14 cellular contexts compared by ENCODE assay signal in genomic region chr13:40780822-40781401, GRCh38. TPM values are rescaled to one million over a fixed set of nuclear protein-coding genes. Genes with fewer than 3 reads are reported as not detected.
DNase-seq lines count a peak whose midpoint lies in the region; ATAC-seq and TF ChIP-seq lines count a peak whose summit lies in the region.
"Had no signal": no experiment of that assay in that cellular context is flagged by ENCODE, and none has a peak within 500 bp of the region (broad histone marks: within the 10 kb centered on the region; RNA-seq: fewer than 3 reads in every experiment).

No MANE protein-coding gene starts in this region.

- ATAC-seq in esophagus mucosa (no peak), heart left ventricle (no peak)
- ATAC-seq: activated naive CD4-positive, alpha-beta T cell treated with anti-CD3 and anti-CD28 coated beads, Interleukin-2, amount 50 U/mL, for 72 hours had no signal

- intact Hi-C loops in heart left ventricle (cut with DNase I): loop anchor here in 3 of 10 donors (10.0 kb wide), 2 partner anchors 284 to 1746 kb away; partner anchors contain the start of genes NHLRC3 (in 2 of the 3), PROSER1 (in 2 of the 3) and WBP4 (in 1 of the 3)

- WGBS in heart left ventricle, 4 donors: 68 to 74% (median 71%) methylated on average over 14 of the region's 14 CpGs

- peaks cover 0 to 19% (median 2%) of the 10 kb centered on the region in 12 donors for H3K4me1 ChIP-seq in heart left ventricle

- no peak overlapping the region for H3K4me3 ChIP-seq in AG04450 (ENCODE audit: low read depth, low read length)
- H3K4me3 ChIP-seq in heart left ventricle: no peak overlapping the region
- H3K4me3 ChIP-seq: SK-N-MC, spleen had no signal

- POLR2A ChIA-PET in AG04450 (lab: Yijun Ruan, JAX): interaction anchor here (0.6 kb wide), 1 partner anchor 17 kb away, joined by 6 read pairs; no protein-coding TSS in a partner anchor

- H3K36me3 ChIP-seq in heart left ventricle: no peaks in the 10 kb centered on the region
- H3K36me3 ChIP-seq: spleen had no signal

- CTCF ChIA-PET in AG04450 (lab: Charles Lee): interaction anchor here (0.6 kb wide), 1 partner anchor 712 kb away, joined by 6 read pairs; no protein-coding TSS in a partner anchor

- peak; percentile 21; the same call in 1 of the 2 replicates for TF ChIP-seq CTCF in AG04450 (IDR thresholded peaks at IDR 0.05; ENCODE audit: low read depth, low read length)
- TF ChIP-seq CTCF in heart left ventricle (IDR thresholded peaks at IDR 0.05): no peak

- H3K27ac ChIP-seq in AG04450 (ENCODE audit: low read depth, low read length): no peak overlapping the region
- H3K27ac ChIP-seq in heart left ventricle: no peak overlapping the region
- H3K27ac ChIP-seq: SK-N-MC, spleen had no signal

- no peak for DNase-seq in AG04450 (ENCODE audit: low read depth, low spot score)
- DNase-seq in HCEC 1CT: peak; percentile 24
- peak; percentile 45 for DNase-seq in SK-N-DZ (ENCODE audit: low spot score)
- DNase-seq in glomerular visceral epithelial cell (ENCODE audit: extremely low spot score): peak; percentile 11
- no peak for DNase-seq in amygdala (lab: John Stamatoyannopoulos, UW)
- no peak for DNase-seq in NCI-H2081 (lab: John Stamatoyannopoulos, UW)
- DNase-seq in heart left ventricle: no peak
- DNase-seq: activated CD4-positive, alpha-beta memory T cell treated with anti-CD3 and anti-CD28 coated beads, Interleukin-2, amount 10 ng/mL, durations not matched to agents 7 days and 5 days; naive B cell; NCI-H446 treated with DMSO at 0.1 percent for 48 hours; spleen had no signal

- H3K9me3 ChIP-seq in AG04450 (ENCODE audit: control insufficient read depth, insufficient read depth, low read length) (no peaks in the 10 kb centered on the region), heart left ventricle (no peaks in the 10 kb centered on the region)
- H3K9me3 ChIP-seq: spleen had no signal

- TF ChIP-seq POLR2A in heart left ventricle (IDR thresholded peaks at IDR 0.05): no peak

- H3K27me3 ChIP-seq in AG04450 (ENCODE audit: control insufficient read depth, insufficient read depth, low read length) (no peaks in the 10 kb centered on the region), heart left ventricle (no peaks in the 10 kb centered on the region)
- H3K27me3 ChIP-seq: spleen had no signal

RNA-seq across cellular contexts. Expression of gene SLC25A15, which starts 8.5 kb away (rescaled TPM):
- 8.1 and 9.9 TPM in 2 replicates for polyA plus RNA-seq in AG04450 (2011; rRNA removed)
- 14.8 and 20.0 TPM in 2 replicates for polyA minus RNA-seq in AG04450 (2011; rRNA and poly(A)+ RNA removed)
- 32.2 and 44.3 TPM in 2 replicates for polyA plus RNA-seq in SK-N-DZ (2014; cell fraction: cytosol; rRNA removed)
- 19.6 and 26.7 TPM in 2 replicates for polyA plus RNA-seq in SK-N-DZ (2014; cell fraction: nucleus; rRNA removed)
- total RNA-seq in esophagus mucosa: 5.9 TPM
- total RNA-seq in heart left ventricle: 10 to 100 TPM in 1 of 9 donors, 1 to 10 TPM in 8; 3.7 to 10.4 (median 5.1) TPM
- 10 to 100 TPM in 1 of 2 donors, under 1 TPM in 1; 0.84 to 10.4 TPM for polyA plus RNA-seq in heart left ventricle

RNA-seq across cellular contexts. Expression of gene MRPS31, which starts 9.9 kb away (rescaled TPM):
- 16.5 and 22.8 TPM in 2 replicates for polyA plus RNA-seq in AG04450 (2011; rRNA removed)
- 6.0 and 10.8 TPM in 2 replicates for polyA minus RNA-seq in AG04450 (2011; rRNA and poly(A)+ RNA removed)
- 33.4 and 43.7 TPM in 2 replicates for polyA plus RNA-seq in SK-N-DZ (2014; cell fraction: cytosol; rRNA removed)
- polyA plus RNA-seq in SK-N-DZ (2014; cell fraction: nucleus; rRNA removed): 40.4 and 48.6 TPM in 2 replicates
- 16.7 TPM for total RNA-seq in esophagus mucosa
- total RNA-seq in heart left ventricle: 10 to 100 TPM; 21.9 to 33.1 (median 27.1) TPM
- polyA plus RNA-seq in heart left ventricle: 10 to 100 TPM; 40.6 to 62.7 TPM

Comparison
In these comparisons a context has a peak if more than half of its experiments do, and no peak if none do; other contexts are left out.
1. DNase-seq: peak in HCEC 1CT (single experiment), SK-N-DZ (single experiment) and glomerular visceral epithelial cell (single experiment); none in AG04450 (single experiment), amygdala (0 of 56), NCI-H2081 (0 of 2) and heart left ventricle (0 of 5).